1 cellular context compared by ENCODE assay signal in genomic region chr1:92784639-92785500, GRCh38.
TF ChIP-seq lines count a peak whose summit lies in the region.

TSS of gene EVI5 (minus strand) at chr1:92785108. CDS start at chr1:92736546, 48,562 bp downstream.

TF ChIP-seq in K562, 482 proteins besides CTCF, POLR2A, EP300 and RAD21 (continued from another document):
- TF ChIP-seq POLR2AphosphoS5 (IDR thresholded peaks at IDR 0.05; ENCODE audit: control insufficient read depth, insufficient read depth, low read depth, low read length) (no peak), GTF2F1 (IDR thresholded peaks at IDR 0.05; ENCODE audit: low read depth, low read length) (no peak), SRSF1 (IDR thresholded peaks at IDR 0.05; ENCODE audit: low read depth, low read length) (no peak), PHB2 (IDR thresholded peaks at IDR 0.05; ENCODE audit: low read depth) (no peak), CTBP1 (IDR thresholded peaks at IDR 0.05; ENCODE audit: borderline replicate concordance) (peak; percentile 77; the same call in 1 of the 2 replicates), NR2C1 (IDR thresholded peaks at IDR 0.05) (no peak), NR2C1 (tag; IDR thresholded peaks at IDR 0.05) (no peak), ZNF134 (CRISPR knock-in tag; conservative IDR thresholded peaks at IDR 0.05) (peak; percentile 89), ZBTB33 (CRISPR knock-in tag; IDR thresholded peaks at IDR 0.05) (peak; percentile 89), ZNF778 (CRISPR knock-in tag; IDR thresholded peaks at IDR 0.05) (no peak), NR3C1 (CRISPR knock-in tag; IDR thresholded peaks at IDR 0.05) (peak; percentile 98), MYBL2 (IDR thresholded peaks at IDR 0.05; ENCODE audit: low read depth) (no peak), MYBL2 (CRISPR knock-in tag; IDR thresholded peaks at IDR 0.05; ENCODE audit: borderline replicate concordance) (no peak), RNF2 (IDR thresholded peaks at IDR 0.05) (peak; percentile 86), ZNF124 (CRISPR knock-in tag; IDR thresholded peaks at IDR 0.05) (no peak), ZNF197 (CRISPR knock-in tag; IDR thresholded peaks at IDR 0.05; ENCODE audit: low read depth) (peak; percentile 47; the same call in 1 of the 2 replicates), MCM2 (IDR thresholded peaks at IDR 0.05; ENCODE audit: low read depth) (no peak), MAZ (CRISPR knock-in tag; conservative IDR thresholded peaks at IDR 0.05 in 1 of 2, IDR thresholded peaks at IDR 0.05 in 1 of 2) (peak; percentile 60 to 67), DPF2 (IDR thresholded peaks at IDR 0.05) (peak; percentile 35; the same call in 1 of the 2 replicates), ZC3H8 (IDR thresholded peaks at IDR 0.05) (no peak)
- TF ChIP-seq, protein P1, sequence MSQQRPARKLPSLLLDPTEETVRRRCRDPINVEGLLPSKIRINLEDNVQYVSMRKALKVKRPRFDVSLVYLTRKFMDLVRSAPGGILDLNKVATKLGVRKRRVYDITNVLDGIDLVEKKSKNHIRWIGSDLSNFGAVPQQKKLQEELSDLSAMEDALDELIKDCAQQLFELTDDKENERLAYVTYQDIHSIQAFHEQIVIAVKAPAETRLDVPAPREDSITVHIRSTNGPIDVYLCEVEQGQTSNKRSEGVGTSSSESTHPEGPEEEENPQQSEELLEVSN (IDR thresholded peaks at IDR 0.05; ENCODE audit: borderline replicate concordance in 1 of 2, extremely low read depth in 1 of 2, insufficient read depth in 1 of 2, insufficient read length in 1 of 2, low read depth in 1 of 2, low read length in 1 of 2, poor library complexity in 1 of 2, severe bottlenecking in 1 of 2) = peak; percentile 98 to 99
- TF ChIP-seq, protein P2, sequence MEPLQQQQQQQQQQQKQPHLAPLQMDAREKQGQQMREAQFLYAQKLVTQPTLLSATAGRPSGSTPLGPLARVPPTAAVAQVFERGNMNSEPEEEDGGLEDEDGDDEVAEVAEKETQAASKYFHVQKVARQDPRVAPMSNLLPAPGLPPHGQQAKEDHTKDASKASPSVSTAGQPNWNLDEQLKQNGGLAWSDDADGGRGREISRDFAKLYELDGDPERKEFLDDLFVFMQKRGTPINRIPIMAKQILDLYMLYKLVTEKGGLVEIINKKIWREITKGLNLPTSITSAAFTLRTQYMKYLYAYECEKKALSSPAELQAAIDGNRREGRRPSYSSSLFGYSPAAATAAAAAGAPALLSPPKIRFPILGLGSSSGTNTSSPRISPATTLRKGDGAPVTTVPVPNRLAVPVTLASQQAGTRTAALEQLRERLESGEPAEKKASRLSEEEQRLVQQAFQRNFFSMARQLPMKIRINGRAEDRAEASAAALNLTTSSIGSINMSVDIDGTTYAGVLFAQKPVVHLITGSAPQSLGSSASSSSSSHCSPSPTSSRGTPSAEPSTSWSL (CRISPR knock-in tag; IDR thresholded peaks at IDR 0.05; ENCODE audit: borderline replicate concordance) = no peak
